Comparison of ENCODE assay signal across 2 cellular contexts in genomic region chr3:69084326-69084667, GRCh38.
TF ChIP-seq lines count a peak whose summit lies in the region.

No MANE protein-coding gene starts in this region.

TF ChIP-seq in IMR-90, 13 proteins besides CTCF, POLR2A, EP300 and RAD21:
- TF ChIP-seq FOS (IDR thresholded peaks at IDR 0.05; ENCODE audit: low read depth, low read length) (peak; percentile 49; the same call in 1 of the 2 replicates), ELK1 (IDR thresholded peaks at IDR 0.05; ENCODE audit: borderline replicate concordance, low read depth, low read length) (no peak), CEBPB (IDR thresholded peaks at IDR 0.05; ENCODE audit: low read depth, low read length) (peak; percentile 61; the same call in 1 of the 2 replicates), RCOR1 (IDR thresholded peaks at IDR 0.05; ENCODE audit: insufficient replicate concordance, low read length) (no peak), MXI1 (IDR thresholded peaks at IDR 0.05; ENCODE audit: borderline replicate concordance, low read depth, low read length) (no peak), RFX5 (IDR thresholded peaks at IDR 0.05; ENCODE audit: low read depth, low read length) (no peak), SMC3 (IDR thresholded peaks at IDR 0.05; ENCODE audit: low read depth, low read length) (no peak)

TF ChIP-seq in K562, 482 proteins besides CTCF, POLR2A, EP300 and RAD21 (continues in another document):
- TF ChIP-seq ATF4 (CRISPR knock-in tag; IDR thresholded peaks at IDR 0.05) (no peak), PPARD (CRISPR knock-in tag; IDR thresholded peaks at IDR 0.05) (no peak), KLF10 (CRISPR knock-in tag; IDR thresholded peaks at IDR 0.05) (no peak), ILK (tag; IDR thresholded peaks at IDR 0.05; ENCODE audit: borderline replicate concordance, low read depth) (no peak), AFF1 (IDR thresholded peaks at IDR 0.05; ENCODE audit: low read depth in 1 of 2, partially characterized antibody in 2 of 2) (peak in 1 of 2 experiments; percentile 5), TRIM25 (IDR thresholded peaks at IDR 0.05; ENCODE audit: borderline replicate concordance) (no peak), EWSR1 (IDR thresholded peaks at IDR 0.05; ENCODE audit: borderline replicate concordance, low read depth, partially characterized antibody) (no peak), JUND (IDR thresholded peaks at IDR 0.05; ENCODE audit: borderline replicate concordance, low read depth, low read length) (peak; percentile 51; the same call in 1 of the 2 replicates), JUND (tag; IDR thresholded peaks at IDR 0.05; ENCODE audit: borderline replicate concordance, low read depth, low read length) (peak; percentile 19; the same call in 1 of the 3 replicates), FOSL1 (tag; conservative IDR thresholded peaks at IDR 0.05) (peak; percentile 85), STAT5B (CRISPR knock-in tag; IDR thresholded peaks at IDR 0.05) (no peak), KAT8 (IDR thresholded peaks at IDR 0.05; ENCODE audit: low read depth) (no peak), ZNF592 (IDR thresholded peaks at IDR 0.05) (0 out of 2 replicates have a peak, but pooled peaks have one; percentile 14), ATF3 (IDR thresholded peaks at IDR 0.05) (peak; percentile 71), ATF3 (CRISPR knock-in tag; conservative IDR thresholded peaks at IDR 0.05) (no peak), BACH1 (tag; IDR thresholded peaks at IDR 0.05) (peak; percentile 42; the same call in 1 of the 2 replicates), PHF8 (IDR thresholded peaks at IDR 0.05; ENCODE audit: borderline replicate concordance, low read length) (no peak), ELK3 (CRISPR knock-in tag; IDR thresholded peaks at IDR 0.05) (no peak), CREB1 (IDR thresholded peaks at IDR 0.05) (no peak), CREB1 (CRISPR knock-in tag; IDR thresholded peaks at IDR 0.05) (no peak), GABPB1 (CRISPR knock-in tag; IDR thresholded peaks at IDR 0.05) (no peak), ZNF384 (IDR thresholded peaks at IDR 0.05; ENCODE audit: low read depth, low read length) (0 out of 2 replicates have a peak, but pooled peaks have one; percentile 21), BHLHE40 (IDR thresholded peaks at IDR 0.05; ENCODE audit: low read length) (no peak), ZNF41 (CRISPR knock-in tag; conservative IDR thresholded peaks at IDR 0.05) (no peak), FIP1L1 (IDR thresholded peaks at IDR 0.05; ENCODE audit: low read depth, low read length, poor library complexity, severe bottlenecking) (no peak), TARDBP (IDR thresholded peaks at IDR 0.05) (no peak), NFE2L1 (tag; IDR thresholded peaks at IDR 0.05; ENCODE audit: borderline replicate concordance, low read depth) (no peak), ARID1B (IDR thresholded peaks at IDR 0.05) (peak; percentile 49), E2F3 (CRISPR knock-in tag; IDR thresholded peaks at IDR 0.05) (no peak), RREB1 (CRISPR knock-in tag; IDR thresholded peaks at IDR 0.05) (no peak), ZNF165 (CRISPR knock-in tag; IDR thresholded peaks at IDR 0.05; ENCODE audit: borderline replicate concordance) (no peak), ZFX (CRISPR knock-in tag; IDR thresholded peaks at IDR 0.05) (no peak), GATAD2B (IDR thresholded peaks at IDR 0.05; ENCODE audit: borderline replicate concordance) (no peak), VEZF1 (CRISPR knock-in tag; IDR thresholded peaks at IDR 0.05) (0 out of 2 replicates have a peak, but pooled peaks have one; percentile 19), NBN (IDR thresholded peaks at IDR 0.05; ENCODE audit: low read depth) (no peak), MTA1 (IDR thresholded peaks at IDR 0.05; ENCODE audit: borderline replicate concordance) (0 out of 2 replicates have a peak, but pooled peaks have one; percentile 38), RBM25 (IDR thresholded peaks at IDR 0.05; ENCODE audit: low read depth, low read length, severe bottlenecking) (no peak)
